In genomic region chr11:96299155-96299883, GRCh38 we compare ENCODE assay signal across 10 cellular contexts. TPM values are rescaled to one million over a fixed set of nuclear protein-coding genes. Genes with fewer than 3 reads are reported as not detected.
DNase-seq lines count a peak whose midpoint lies in the region; ATAC-seq and TF ChIP-seq lines count a peak whose summit lies in the region.
"Had no signal": no experiment of that assay in that cellular context is flagged by ENCODE, and none has a peak within 500 bp of the region (broad histone marks: within the 10 kb centered on the region; RNA-seq: fewer than 3 reads in every experiment).

No MANE protein-coding gene starts in this region.

- peaks cover 2% of the 10 kb centered on the region for H3K27me3 Mint-ChIP-seq in nephron progenitor cell (ENCODE audit: low read depth, poor library complexity)

- no peaks in the 10 kb centered on the region for H4K20me1 ChIP-seq in BLaER1

- peaks cover 18% of the 10 kb centered on the region for H3K4me1 ChIP-seq in BLaER1
- H3K4me1 ChIP-seq in foreskin keratinocyte = peaks cover 18% of the 10 kb centered on the region

- peak overlapping the region; percentile 36 for H3K4me2 ChIP-seq in BLaER1

- no peak for TF ChIP-seq CTCF in foreskin keratinocyte (conservative IDR thresholded peaks at IDR 0.05)
- no peak for TF ChIP-seq CTCF in nephron progenitor cell (IDR thresholded peaks at IDR 0.05)

- no peak overlapping the region for H3K4me3 Mint-ChIP-seq in nephron progenitor cell

- H3K27me3 ChIP-seq in BLaER1 (no peaks in the 10 kb centered on the region), foreskin keratinocyte (no peaks in the 10 kb centered on the region)

- H3K9me3 ChIP-seq in BLaER1 = no peaks in the 10 kb centered on the region

- DNase-seq in HT-29 (ENCODE audit: low spot score) = peak; percentile 16
- no peak for DNase-seq in foreskin keratinocyte
- peak; percentile 2 for DNase-seq in nephron progenitor cell
- no peak for DNase-seq in germinal center (ENCODE audit: low spot score)
- no peak for DNase-seq in T-helper 2 cell
- DNase-seq: activated T-cell treated with anti-CD3 and anti-CD28 coated beads, Interleukin-2, amount 50 U/mL, for 1 hour; AML-193 had no signal

- H3K4me3 ChIP-seq in BLaER1 = no peak overlapping the region

- H3K36me3 Mint-ChIP-seq in nephron progenitor cell (ENCODE audit: low read depth) = peaks cover 19% of the 10 kb centered on the region

- H3K36me3 ChIP-seq in BLaER1 = no peaks in the 10 kb centered on the region

- ATAC-seq in foreskin keratinocyte (peak; percentile 11), GM18502 (IDR thresholded peaks at IDR 0.05; ENCODE audit: poor library complexity, unreplicated experiment) (no peak), GM21717 (IDR thresholded peaks at IDR 0.05; ENCODE audit: unreplicated experiment) (no peak)

- H3K9me3 Mint-ChIP-seq in nephron progenitor cell = no peaks in the 10 kb centered on the region

- peaks cover 24% of the 10 kb centered on the region for H3K4me1 Mint-ChIP-seq in nephron progenitor cell

- no peak overlapping the region for H3K9ac ChIP-seq in BLaER1

- 0 out of 2 replicates have a peak overlapping the region, but pooled peaks have one; percentile 38 for H3K27ac ChIP-seq in BLaER1
- H3K27ac ChIP-seq in foreskin keratinocyte = no peak overlapping the region

- H3K27ac Mint-ChIP-seq in nephron progenitor cell = peak overlapping the region; percentile 58

RNA-seq across cellular contexts. Expression of gene MAML2, which starts 43.7 kb away (rescaled TPM):
- total RNA-seq in HT-29 (2014; rRNA removed; shearing (Covaris generic)) = 4.8 and 5.2 TPM in 2 replicates
- 6.0 and 6.2 TPM in 2 replicates for total RNA-seq in foreskin keratinocyte
- polyA plus RNA-seq in foreskin keratinocyte = 0.96 and 1.1 TPM in 2 replicates

Comparison
In these comparisons a context has a peak if more than half of its experiments do, and no peak if none do; other contexts are left out.
1. DNase-seq: peak in HT-29 (single experiment) and nephron progenitor cell (single experiment); none in foreskin keratinocyte (0 of 2), germinal center (single experiment) and T-helper 2 cell (0 of 5).